Comparison of ENCODE assay signal across 22 cellular contexts in the genomic region with DNA sequence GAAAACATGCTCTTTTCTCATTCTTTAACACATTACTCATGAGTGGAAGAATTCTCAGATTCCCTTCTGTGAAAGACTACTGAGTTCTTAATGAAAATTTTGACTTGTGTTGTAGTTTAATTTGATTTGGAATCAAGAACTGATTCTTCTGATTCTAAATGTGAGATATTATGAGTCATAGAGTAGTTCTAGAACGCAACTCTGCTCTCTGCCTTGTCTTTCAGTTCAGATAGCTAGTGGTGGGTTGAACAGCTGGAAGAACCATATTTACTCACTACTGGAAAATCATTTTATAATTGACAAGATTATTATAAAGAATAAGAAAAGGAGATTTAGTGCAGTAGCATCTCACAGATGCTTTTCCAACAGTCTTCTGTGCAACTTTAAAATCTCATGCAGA.
DNase-seq lines count a peak whose midpoint lies in the region; ATAC-seq, FAIRE-seq and TF ChIP-seq lines count a peak whose summit lies in the region.
"Had no signal": no experiment of that assay in that cellular context is flagged by ENCODE, and none has a peak within 500 bp of the region (broad histone marks: within the 10 kb centered on the region; RNA-seq: fewer than 3 reads in every experiment).

No MANE protein-coding gene starts in this region.

- no peaks in the 10 kb centered on the region for H3K36me3 Mint-ChIP-seq in activated T-cell treated with anti-CD3 and anti-CD28 coated beads, Interleukin-2, amount 50 U/mL, for 24 hours (ENCODE audit: low read depth)
- H3K36me3 Mint-ChIP-seq: activated CD4-positive, alpha-beta memory T cell treated with anti-CD3 and anti-CD28 coated beads for 36 hours; naive B cell had no signal

- no peaks in the 10 kb centered on the region for H3K79me2 ChIP-seq in endothelial cell of umbilical vein (ENCODE audit: control insufficient read depth, insufficient read depth, low read length)
- H3K79me2 ChIP-seq in hepatocyte = no peaks in the 10 kb centered on the region

- TF ChIP-seq POLR2A in endothelial cell of umbilical vein (IDR thresholded peaks at IDR 0.05; ENCODE audit: low read depth, low read length) = no peak

- H3K9me3 ChIP-seq in endothelial cell of umbilical vein (replicated peaks; ENCODE audit: control insufficient read depth, insufficient read depth, low read length) (no peaks in the 10 kb centered on the region), hepatocyte (ENCODE audit: low read depth) (no peaks in the 10 kb centered on the region)
- H3K9me3 ChIP-seq: Peyer's patch, uterus had no signal

- DNase-seq in endothelial cell of umbilical vein (ENCODE audit: low read depth, low spot score) (no peak), hepatocyte (ENCODE audit: low spot score) (no peak), substantia nigra (lab: John Stamatoyannopoulos, UW) (no peak), KG1 (lab: John Stamatoyannopoulos, UW) (no peak), NCI-H1092 (lab: John Stamatoyannopoulos, UW) (no peak), head of caudate nucleus (no peak)
- no peak for DNase-seq in activated T-cell treated with anti-CD3 and anti-CD28 coated beads, Interleukin-2, amount 50 U/mL, for 24 hours
- DNase-seq: activated B cell treated with CpG ODN at 0.5 μM for 24 hours; activated CD4-positive, alpha-beta memory T cell treated with anti-CD3 and anti-CD28 coated beads for 36 hours; activated effector memory CD4-positive, alpha-beta T cell treated with anti-CD3 and anti-CD28 coated beads, Interleukin-2, amount 50 U/mL, for 16 hours; effector CD4-positive, alpha-beta T cell; erythroblast; naive B cell; NCI-H1105 treated with DMSO at 0.1 percent for 48 hours; NCI-H510A; Peyer's patch; T-helper 9 cell; uterus had no signal

- H2AFZ ChIP-seq in endothelial cell of umbilical vein (ENCODE audit: low read depth, low read length) (no peak overlapping the region), hepatocyte (no peak overlapping the region)
- H2AFZ ChIP-seq: GM23338 had no signal

- H3K4me3 Mint-ChIP-seq in activated T-cell treated with anti-CD3 and anti-CD28 coated beads, Interleukin-2, amount 50 U/mL, for 24 hours = no peak overlapping the region
- H3K4me3 Mint-ChIP-seq: activated B cell treated with CpG ODN at 0.5 μM for 24 hours; activated CD4-positive, alpha-beta memory T cell treated with anti-CD3 and anti-CD28 coated beads for 36 hours; GM23338; naive B cell had no signal

- H3K4me2 ChIP-seq in endothelial cell of umbilical vein (ENCODE audit: insufficient read depth, low read length) (no peak overlapping the region), hepatocyte (no peak overlapping the region)
- H3K4me2 ChIP-seq: GM23338 had no signal

- H3K9ac ChIP-seq in endothelial cell of umbilical vein (replicated peaks; ENCODE audit: extremely low read depth, insufficient read depth, low read length) = no peak overlapping the region

- H3K9me3 Mint-ChIP-seq in activated T-cell treated with anti-CD3 and anti-CD28 coated beads, Interleukin-2, amount 50 U/mL, for 24 hours = no peaks in the 10 kb centered on the region
- H3K9me3 Mint-ChIP-seq: activated B cell treated with CpG ODN at 0.5 μM for 24 hours; activated CD4-positive, alpha-beta memory T cell treated with anti-CD3 and anti-CD28 coated beads for 36 hours; GM23338; naive B cell had no signal

- no peak overlapping the region for H3K27ac Mint-ChIP-seq in activated T-cell treated with anti-CD3 and anti-CD28 coated beads, Interleukin-2, amount 50 U/mL, for 24 hours
- H3K27ac Mint-ChIP-seq: activated B cell treated with CpG ODN at 0.5 μM for 24 hours; activated CD4-positive, alpha-beta memory T cell treated with anti-CD3 and anti-CD28 coated beads for 36 hours; naive B cell had no signal

- WGBS in hepatocyte (ENCODE audit: low lambda C conversion rate, missing lambda C conversion rate) = 73% methylated on average over 1 of the region's 1 CpG

- H3K27me3 Mint-ChIP-seq in activated T-cell treated with anti-CD3 and anti-CD28 coated beads, Interleukin-2, amount 50 U/mL, for 24 hours = peaks cover 23% of the 10 kb centered on the region

- H3K4me1 ChIP-seq in endothelial cell of umbilical vein (ENCODE audit: control insufficient read depth, extremely low read depth, insufficient read depth, low read length) (no peaks in the 10 kb centered on the region), hepatocyte (ENCODE audit: insufficient read depth) (peaks cover 49% of the 10 kb centered on the region)
- H3K4me1 ChIP-seq: Peyer's patch, uterus had no signal

- ATAC-seq in SK-N-SH treated with all-trans-retinoic acid at 6 μM for 48 hours = peak; percentile 23; the same call in 2 of the 3 replicates
- ATAC-seq: GM23338 had no signal

- H4K20me1 ChIP-seq in endothelial cell of umbilical vein (replicated peaks; ENCODE audit: control insufficient read depth, extremely low read depth, insufficient read depth, low read length) (no peaks in the 10 kb centered on the region), hepatocyte (ENCODE audit: insufficient read depth, poor library complexity, severe bottlenecking) (no peaks in the 10 kb centered on the region)

- POLR2A ChIA-PET in endothelial cell of umbilical vein (lab: Charles Lee) = no interaction called here

- H3K9me1 ChIP-seq in endothelial cell of umbilical vein (replicated peaks; ENCODE audit: control insufficient read depth, extremely low read depth, insufficient read depth, low read length) = no peaks in the 10 kb centered on the region

- CTCF ChIA-PET in endothelial cell of umbilical vein (lab: Charles Lee) = interaction anchor here (1.0 to 2.6 kb wide), 7 partner anchors 25 to 1249 kb away, joined by 3 to 23 read pairs (median 6); no protein-coding TSS in a partner anchor

- H3K27ac ChIP-seq in endothelial cell of umbilical vein (ENCODE audit: insufficient read depth, low read depth, low read length) = no peak overlapping the region
- peak overlapping the region; percentile 78 for H3K27ac ChIP-seq in hepatocyte
- H3K27ac ChIP-seq in substantia nigra (ENCODE audit: low read depth, low read length, poor library complexity, severe bottlenecking) = peak overlapping the region; percentile 80
- H3K27ac ChIP-seq: SK-N-MC had no signal

- H3K4me3 ChIP-seq in endothelial cell of umbilical vein (replicated peaks in 1 of 3; ENCODE audit: insufficient read depth in 1 of 3, low read depth in 1 of 3, low read length in 3 of 3) (no peak overlapping the region), hepatocyte (no peak overlapping the region)
- H3K4me3 ChIP-seq: GM23338, Peyer's patch, SK-N-MC, uterus had no signal

- dilution Hi-C loops in endothelial cell of umbilical vein (cut with MboI; ENCODE audit: extremely low pct_ligation_motif_present, low sequenced_read_pairs) = no loop called here

- TF ChIP-seq CTCF in endothelial cell of umbilical vein (IDR thresholded peaks at IDR 0.05; ENCODE audit: extremely low read depth in 1 of 2, insufficient read depth in 1 of 2, low read depth in 1 of 2, low read length in 2 of 2) = no peak
- TF ChIP-seq CTCF in hepatocyte (IDR thresholded peaks at IDR 0.05; ENCODE audit: poor library complexity) = no peak

- intact Hi-C loops in endothelial cell of umbilical vein (cut with micrococcal nuclease) (no loop called here), head of caudate nucleus (cut with DNase I) (loop anchor here (5.0 kb wide), 2 partner anchors 90 to 920 kb away; partner anchors contain the start of gene VCAN)

- H3K36me3 ChIP-seq in endothelial cell of umbilical vein (ENCODE audit: control insufficient read depth in 2 of 2, extremely low read depth in 1 of 2, insufficient read depth in 2 of 2, low read length in 2 of 2) (no peaks in the 10 kb centered on the region), hepatocyte (replicated peaks; ENCODE audit: insufficient read depth, low read depth) (no peaks in the 10 kb centered on the region)
- H3K36me3 ChIP-seq: Peyer's patch, uterus had no signal

- no TSS peak for BruUV-seq in endothelial cell of umbilical vein (replicated peaks; lab: Mats Ljungman, UMichigan)

- no peaks in the 10 kb centered on the region for H3K9me2 ChIP-seq in hepatocyte (replicated peaks; ENCODE audit: insufficient read depth)

- H3K27me3 ChIP-seq in endothelial cell of umbilical vein (ENCODE audit: control insufficient read depth in 2 of 2, insufficient read depth in 2 of 2, low read length in 2 of 2) = peaks cover 0 to 8% of the 10 kb centered on the region in 2 experiments
- H3K27me3 ChIP-seq in hepatocyte = no peaks in the 10 kb centered on the region
- H3K27me3 ChIP-seq: Peyer's patch, uterus had no signal

- no peak for FAIRE-seq in endothelial cell of umbilical vein (lab: Jason Lieb, UNC)
- FAIRE-seq: frontal cortex had no signal

- H3K4me1 Mint-ChIP-seq in activated T-cell treated with anti-CD3 and anti-CD28 coated beads, Interleukin-2, amount 50 U/mL, for 24 hours (ENCODE audit: low read depth) = no peaks in the 10 kb centered on the region
- H3K4me1 Mint-ChIP-seq: activated B cell treated with CpG ODN at 0.5 μM for 24 hours, naive B cell had no signal

TF ChIP-seq in SK-N-SH treated with all-trans-retinoic acid at 6 μM for 48 hours, 23 proteins besides CTCF, POLR2A, EP300 and RAD21:
- TF ChIP-seq TCF4 (CRISPR knock-in tag; IDR thresholded peaks at IDR 0.05; ENCODE audit: borderline replicate concordance) (no peak), ISL1 (CRISPR knock-in tag; IDR thresholded peaks at IDR 0.05) (peak; percentile 30; the same call in 1 of the 2 replicates)

TF ChIP-seq in endothelial cell of umbilical vein, 7 proteins besides CTCF, POLR2A, EP300 and RAD21:
- TF ChIP-seq MYC (IDR thresholded peaks at IDR 0.05; ENCODE audit: low read depth, low read length) (no peak), GATA2 (IDR thresholded peaks at IDR 0.05; ENCODE audit: insufficient read depth, insufficient read length, low read depth, low read length) (no peak), FOS (IDR thresholded peaks at IDR 0.05; ENCODE audit: borderline replicate concordance, insufficient read depth, low read length) (peak; percentile 5)
